Comparison of ENCODE assay signal across 1 cellular context in the genomic region with DNA sequence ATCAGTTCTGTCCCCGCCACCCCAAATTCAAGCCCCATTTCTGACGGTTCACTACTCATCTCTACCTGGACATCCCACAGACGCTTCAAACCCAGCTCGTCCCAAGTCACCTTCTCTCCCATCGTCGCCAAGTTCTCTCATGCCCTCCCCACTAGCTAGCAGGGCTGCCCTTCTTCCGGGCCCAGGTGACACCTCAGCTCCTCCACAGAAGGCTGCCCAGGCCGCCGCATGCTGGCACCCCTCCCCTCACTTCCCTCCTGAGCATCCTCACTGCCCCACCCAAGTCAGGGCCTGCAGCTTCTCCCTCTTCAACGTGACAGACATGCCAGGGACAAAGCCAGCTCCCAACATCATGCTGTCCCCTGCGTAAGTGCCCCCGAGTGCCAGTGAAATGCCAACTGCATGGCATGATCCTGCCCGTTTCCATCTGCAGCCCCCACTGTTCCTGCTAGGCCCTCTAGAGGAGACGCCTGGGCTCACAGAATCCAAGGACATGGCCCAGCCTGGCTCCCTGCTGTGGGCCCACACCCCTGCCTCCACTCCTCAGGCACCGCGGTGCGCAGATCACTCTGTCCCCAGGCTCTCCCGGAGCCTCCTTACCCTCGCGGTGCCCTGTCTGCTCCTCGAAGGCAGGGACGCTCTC.
TF ChIP-seq lines count a peak whose summit lies in the region.

No MANE protein-coding gene starts in this region.

TF ChIP-seq in K562, 482 proteins besides CTCF, POLR2A, EP300 and RAD21:
- TF ChIP-seq FOXA3 (CRISPR knock-in tag; conservative IDR thresholded peaks at IDR 0.05 in 1 of 2, IDR thresholded peaks at IDR 0.05 in 1 of 2) (no peak), POLR2G (IDR thresholded peaks at IDR 0.05; ENCODE audit: low read depth, low read length) (peak; percentile 41)
- TF ChIP-seq, protein P1, sequence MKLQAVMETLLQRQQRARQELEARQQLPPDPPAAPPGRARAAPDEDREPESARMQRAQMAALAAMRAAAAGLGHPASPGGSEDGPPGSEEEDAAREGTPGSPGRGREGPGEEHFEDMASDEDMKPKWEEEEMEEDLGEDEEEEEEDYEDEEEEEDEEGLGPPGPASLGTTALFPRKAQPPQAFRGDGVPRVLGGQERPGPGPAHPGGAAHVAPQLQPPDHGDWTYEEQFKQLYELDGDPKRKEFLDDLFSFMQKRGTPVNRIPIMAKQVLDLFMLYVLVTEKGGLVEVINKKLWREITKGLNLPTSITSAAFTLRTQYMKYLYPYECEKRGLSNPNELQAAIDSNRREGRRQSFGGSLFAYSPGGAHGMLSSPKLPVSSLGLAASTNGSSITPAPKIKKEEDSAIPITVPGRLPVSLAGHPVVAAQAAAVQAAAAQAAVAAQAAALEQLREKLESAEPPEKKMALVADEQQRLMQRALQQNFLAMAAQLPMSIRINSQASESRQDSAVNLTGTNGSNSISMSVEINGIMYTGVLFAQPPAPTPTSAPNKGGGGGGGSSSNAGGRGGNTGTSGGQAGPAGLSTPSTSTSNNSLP (IDR thresholded peaks at IDR 0.05; ENCODE audit: borderline replicate concordance, low read depth, low read length): no peak
- TF ChIP-seq, protein P2, sequence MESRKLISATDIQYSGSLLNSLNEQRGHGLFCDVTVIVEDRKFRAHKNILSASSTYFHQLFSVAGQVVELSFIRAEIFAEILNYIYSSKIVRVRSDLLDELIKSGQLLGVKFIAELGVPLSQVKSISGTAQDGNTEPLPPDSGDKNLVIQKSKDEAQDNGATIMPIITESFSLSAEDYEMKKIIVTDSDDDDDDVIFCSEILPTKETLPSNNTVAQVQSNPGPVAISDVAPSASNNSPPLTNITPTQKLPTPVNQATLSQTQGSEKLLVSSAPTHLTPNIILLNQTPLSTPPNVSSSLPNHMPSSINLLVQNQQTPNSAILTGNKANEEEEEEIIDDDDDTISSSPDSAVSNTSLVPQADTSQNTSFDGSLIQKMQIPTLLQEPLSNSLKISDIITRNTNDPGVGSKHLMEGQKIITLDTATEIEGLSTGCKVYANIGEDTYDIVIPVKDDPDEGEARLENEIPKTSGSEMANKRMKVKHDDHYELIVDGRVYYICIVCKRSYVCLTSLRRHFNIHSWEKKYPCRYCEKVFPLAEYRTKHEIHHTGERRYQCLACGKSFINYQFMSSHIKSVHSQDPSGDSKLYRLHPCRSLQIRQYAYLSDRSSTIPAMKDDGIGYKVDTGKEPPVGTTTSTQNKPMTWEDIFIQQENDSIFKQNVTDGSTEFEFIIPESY (CRISPR knock-in tag; IDR thresholded peaks at IDR 0.05): peak; percentile 57; the same call in 1 of the 2 replicates
TF ChIP-seq in K562: peak in this region for 2.
